ENCODE assay signal across 13 cellular contexts in genomic region chr9:94772654-94773303, GRCh38.
DNase-seq lines count a peak whose midpoint lies in the region; ATAC-seq and TF ChIP-seq lines count a peak whose summit lies in the region.
"Had no signal": no experiment of that assay in that cellular context is flagged by ENCODE, and none has a peak within 500 bp of the region (broad histone marks: within the 10 kb centered on the region; RNA-seq: fewer than 3 reads in every experiment).

No MANE protein-coding gene starts in this region.

- in situ Hi-C loops in astrocyte of the spinal cord (cut with HindIII; ENCODE audit: low sequenced_read_pairs) = no loop called here

- ATAC-seq in HG03175 (IDR thresholded peaks at IDR 0.05; ENCODE audit: unreplicated experiment) (no peak), HG02973 (IDR thresholded peaks at IDR 0.05; ENCODE audit: unreplicated experiment) (no peak), GM19351 (IDR thresholded peaks at IDR 0.05; ENCODE audit: unreplicated experiment) (no peak)
- ATAC-seq: GM23338 had no signal

- no peak for TF ChIP-seq CTCF in astrocyte of the spinal cord (IDR thresholded peaks at IDR 0.05; ENCODE audit: low read depth, low read length)

- DNase-seq in COLO668 (lab: John Stamatoyannopoulos, UW; ENCODE audit: unreplicated experiment) (peak; percentile 80), NCI-H1930 (lab: John Stamatoyannopoulos, UW) (peak; percentile 79 to 81), astrocyte of the spinal cord (ENCODE audit: low read depth, low spot score) (peak; percentile 80), middle frontal gyrus (ENCODE audit: extremely low spot score, low spot score) (peak; percentile 66), dedifferentiated amniotic fluid mesenchymal stem cell (ENCODE audit: extremely low spot score) (no peak)
- DNase-seq: activated B cell treated with CpG ODN at 0.5 μM for 24 hours, natural killer cell, PC-9 had no signal

- H3K4me3 ChIP-seq in astrocyte of the spinal cord (ENCODE audit: low read depth, low read length) = no peak overlapping the region
- H3K4me3 ChIP-seq: adrenal gland, GM23338, PC-9 had no signal
